Comparison of ENCODE assay signal across 18 cellular contexts in the genomic region with DNA sequence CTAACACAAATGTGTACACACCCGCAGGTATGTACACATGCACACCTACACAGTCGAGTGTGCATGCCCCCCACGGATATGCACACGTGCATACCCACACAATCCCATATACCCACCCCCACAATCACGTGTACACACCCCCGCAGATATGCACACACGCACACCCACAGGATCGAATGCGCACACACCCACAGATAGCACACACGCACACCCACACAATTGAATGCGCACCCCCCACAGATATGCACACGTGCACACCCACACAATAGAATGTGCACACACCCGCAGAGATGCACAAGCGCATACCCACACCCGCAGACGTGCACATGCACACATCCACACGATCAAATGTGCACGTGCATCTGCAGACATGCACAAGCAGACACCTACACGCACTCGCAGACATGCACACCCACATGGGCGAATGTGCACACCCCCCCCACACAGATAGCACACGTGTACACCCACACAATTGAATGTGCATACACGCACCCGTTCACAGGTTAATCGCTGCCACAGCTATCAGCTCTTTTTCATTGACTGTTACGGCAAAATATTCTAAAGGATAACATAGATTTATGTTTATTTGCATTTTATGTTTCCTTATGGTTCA. TPM values are rescaled to one million over a fixed set of nuclear protein-coding genes. Genes with fewer than 3 reads are reported as not detected.
DNase-seq lines count a peak whose midpoint lies in the region; ATAC-seq, FAIRE-seq and TF ChIP-seq lines count a peak whose summit lies in the region.
"Had no signal": no experiment of that assay in that cellular context is flagged by ENCODE, and none has a peak within 500 bp of the region (broad histone marks: within the 10 kb centered on the region; RNA-seq: fewer than 3 reads in every experiment).

No MANE protein-coding gene starts in this region.

- no peak overlapping the region for H3K56ac ChIP-seq in H1 (replicated peaks; ENCODE audit: insufficient read length, low read depth, low read length)

- no peak for FAIRE-seq in H1 (lab: Jason Lieb, UNC)
- FAIRE-seq: GM12892, GM19239 had no signal

- 97 to 98% methylated on average over 26 of the region's 26 CpGs for WGBS in heart right ventricle, 2 donors
- WGBS in H1 (ENCODE audit: extremely low coverage in 1 of 2, insufficient coverage in 1 of 2, insufficient read length in 1 of 2, insufficient replicate concordance in 2 of 2, low coverage in 1 of 2, low lambda C conversion rate in 2 of 2, missing lambda C conversion rate in 1 of 2), 2 experiments = 92% methylated on average over 26 of the region's 26 CpGs; no CpG with 5 or more reads in 1 of the 2 experiments
- no CpG with 5 or more reads among the region's 26 CpGs for WGBS in neuronal stem cell (ENCODE audit: extremely low coverage in 2 of 2, insufficient read length in 2 of 2, insufficient replicate concordance in 1 of 2), 2 donors

- H3K79me1 ChIP-seq in H1 (ENCODE audit: low read depth, low read length) = peaks cover 12% of the 10 kb centered on the region
- peaks cover 21% of the 10 kb centered on the region for H3K79me1 ChIP-seq in neuronal stem cell (ENCODE audit: low read depth, low read length)

- H4K20me1 ChIP-seq in H1 (replicated peaks in 1 of 2; ENCODE audit: control insufficient read depth in 1 of 2, insufficient read depth in 2 of 2, low read length in 2 of 2) (peaks cover 5 to 13% of the 10 kb centered on the region in 2 experiments), PC-3 (ENCODE audit: low read length) (no peaks in the 10 kb centered on the region)

- H3K4me2 ChIP-seq in H1 (ENCODE audit: insufficient read depth in 1 of 2, low read depth in 2 of 2, low read length in 2 of 2) (no peak overlapping the region), neuronal stem cell (ENCODE audit: insufficient read depth, low read length, poor library complexity, severe bottlenecking) (no peak overlapping the region), PC-3 (ENCODE audit: low read length) (no peak overlapping the region)
- H3K4me2 ChIP-seq: BLaER1 had no signal

- no peak for TF ChIP-seq EP300 in H1 (IDR thresholded peaks at IDR 0.05; ENCODE audit: borderline replicate concordance in 1 of 2, low read depth in 2 of 2, low read length in 2 of 2)

- intact Hi-C loops in Right ventricle myocardium superior (cut with DNase I) (no loop called here), heart right ventricle (cut with DNase I) (no loop called here), PC-3 (cut with micrococcal nuclease) (no loop called here)

- no peaks in the 10 kb centered on the region for H3K23me2 ChIP-seq in H1 (ENCODE audit: low read depth, low read length)

- no peaks in the 10 kb centered on the region for H3K9me2 ChIP-seq in PC-3 (replicated peaks; ENCODE audit: low read length)

- H3K27ac ChIP-seq in heart right ventricle (no peak overlapping the region), H1 (ENCODE audit: low read depth, low read length) (no peak overlapping the region), neuronal stem cell (replicated peaks; ENCODE audit: low read length) (no peak overlapping the region), PC-3 (ENCODE audit: low read length) (no peak overlapping the region), WERI-Rb-1 (no peak overlapping the region)
- H3K27ac ChIP-seq: BLaER1 had no signal

- H4K8ac ChIP-seq in H1 (ENCODE audit: extremely low read depth, insufficient read depth, low read length) (no peak overlapping the region), neuronal stem cell (ENCODE audit: low read depth, low read length) (no peak overlapping the region)

- H3K79me2 ChIP-seq in H1 (ENCODE audit: control insufficient read depth in 1 of 2, insufficient read depth in 2 of 2, low read length in 2 of 2) (peaks cover 0 to 15% of the 10 kb centered on the region in 2 experiments; a peak in 1 of 4 replicates), PC-3 (ENCODE audit: low read length) (no peaks in the 10 kb centered on the region)

- peak overlapping the region; percentile 60; the same call in 1 of the 2 replicates for H2BK5ac ChIP-seq in H1 (ENCODE audit: low read depth, low read length)
- H2BK5ac ChIP-seq in neuronal stem cell (ENCODE audit: low read length) = no peak overlapping the region

- no peak overlapping the region for H2BK120ac ChIP-seq in H1 (replicated peaks; ENCODE audit: low read depth, low read length)
- H2BK120ac ChIP-seq in neuronal stem cell (ENCODE audit: low read depth, low read length) = no peak overlapping the region

- H3K27me3 ChIP-seq in heart right ventricle (no peaks in the 10 kb centered on the region), H1 (replicated peaks in 1 of 4; ENCODE audit: control insufficient read depth in 3 of 4, extremely low read depth in 1 of 4, insufficient read depth in 3 of 4, low read length in 3 of 4) (no peaks in the 10 kb centered on the region), neuronal stem cell (ENCODE audit: control insufficient read depth in 3 of 3, insufficient read depth in 3 of 3, low read depth in 1 of 3, low read length in 3 of 3) (no peaks in the 10 kb centered on the region), PC-3 (ENCODE audit: low read length) (no peaks in the 10 kb centered on the region), WERI-Rb-1 (ENCODE audit: insufficient read depth, low read depth, severe bottlenecking) (no peaks in the 10 kb centered on the region)
- H3K27me3 ChIP-seq: BLaER1 had no signal

- no peaks in the 10 kb centered on the region for H3K9me3 ChIP-seq in heart right ventricle
- no peaks in the 10 kb centered on the region for H3K9me3 ChIP-seq in H1 (ENCODE audit: insufficient read depth in 2 of 2, low read depth in 1 of 2, low read length in 1 of 2)
- H3K9me3 ChIP-seq in neuronal stem cell (replicated peaks in 1 of 2; ENCODE audit: control insufficient read depth in 2 of 2, insufficient read depth in 1 of 2, low read depth in 1 of 2, low read length in 2 of 2) = peaks cover 0 to 15% of the 10 kb centered on the region in 2 donors
- no peaks in the 10 kb centered on the region for H3K9me3 ChIP-seq in PC-3 (ENCODE audit: low read length)
- H3K9me3 ChIP-seq in WERI-Rb-1 (ENCODE audit: severe bottlenecking) = no peaks in the 10 kb centered on the region
- H3K9me3 ChIP-seq: BLaER1, Caco-2 had no signal

- H2BK12ac ChIP-seq in H1 (ENCODE audit: low read depth, low read length) (no peak overlapping the region), neuronal stem cell (ENCODE audit: low read length) (no peak overlapping the region)

- H3K4ac ChIP-seq in H1 (replicated peaks; ENCODE audit: insufficient read length, low read depth, low read length) (no peak overlapping the region), neuronal stem cell (ENCODE audit: low read length) (no peak overlapping the region)

- H3K18ac ChIP-seq in H1 (ENCODE audit: extremely low read depth, low read length) = no peak overlapping the region
- H3K18ac ChIP-seq in neuronal stem cell (ENCODE audit: low read length) = peak overlapping the region; percentile 67

- no TSS peak for BruUV-seq in PC-3 (replicated peaks; lab: Mats Ljungman, UMichigan)

- H3K23ac ChIP-seq in H1 (ENCODE audit: insufficient read length) (no peak overlapping the region), neuronal stem cell (ENCODE audit: low read depth, low read length, poor library complexity) (peak overlapping the region; percentile 58)

- H2AK5ac ChIP-seq in H1 (ENCODE audit: low read depth, low read length) (no peak overlapping the region), neuronal stem cell (ENCODE audit: low read depth, low read length) (no peak overlapping the region)

- H4K5ac ChIP-seq in H1 (ENCODE audit: insufficient read length, low read depth, low read length) = no peak overlapping the region

- TF ChIP-seq POLR2A in H1 (IDR thresholded peaks at IDR 0.05; ENCODE audit: control extremely low read depth in 1 of 2, low read depth in 2 of 2, low read length in 2 of 2) = no peak

- no peak overlapping the region for H3K14ac ChIP-seq in H1 (ENCODE audit: insufficient read length)
- H3K14ac ChIP-seq in neuronal stem cell (ENCODE audit: low read length) = peak overlapping the region; percentile 60

- TF ChIP-seq CTCF in heart right ventricle (IDR thresholded peaks at IDR 0.05) = no peak
- TF ChIP-seq CTCF in H1 (IDR thresholded peaks at IDR 0.05; ENCODE audit: control extremely low read depth in 1 of 3, insufficient read depth in 1 of 3, low read depth in 1 of 3, low read length in 3 of 3) = no peak
- no peak for TF ChIP-seq CTCF in PC-3 (conservative IDR thresholded peaks at IDR 0.05; ENCODE audit: low read depth, low read length)
- no peak for TF ChIP-seq CTCF in WERI-Rb-1 (IDR thresholded peaks at IDR 0.05; ENCODE audit: low read depth, low read length)

- DNase-seq in Right ventricle myocardium superior (peak; percentile 10), heart right ventricle (no peak), H1 (ENCODE audit: low read depth in 1 of 2, low spot score in 2 of 2) (no peak), neuronal stem cell (ENCODE audit: low spot score) (no peak), PC-3 (no peak), WERI-Rb-1 (no peak)
- DNase-seq: 8988T; AML-193; Caco-2; CD8-positive, alpha-beta memory T cell; DND-41; GDM1; HCEC 1CT had no signal

- H3K4me3 ChIP-seq in heart right ventricle (no peak overlapping the region), H1 (ENCODE audit: extremely low read depth in 1 of 4, insufficient read depth in 2 of 4, low read depth in 3 of 4, low read length in 4 of 4) (no peak overlapping the region), neuronal stem cell (ENCODE audit: low read length in 2 of 2) (peak overlapping the region in 1 of 2 donors; percentile 31), PC-3 (ENCODE audit: low read length) (no peak overlapping the region), WERI-Rb-1 (ENCODE audit: low read depth, low read length) (no peak overlapping the region)
- H3K4me3 ChIP-seq: BLaER1 had no signal

- no peak overlapping the region for H2BK20ac ChIP-seq in H1 (ENCODE audit: low read length)

- POLR2A ChIA-PET in H1 (lab: Charles Lee; ENCODE audit: partially characterized antibody) (interaction anchor here (1.2 kb wide), 1 partner anchor 24 kb away, joined by 3 read pairs; no protein-coding TSS in a partner anchor), PC-3 (lab: Charles Lee; ENCODE audit: unreplicated experiment) (no interaction called here)

- peaks cover 0 to 20% (median 11%) of the 10 kb centered on the region in 9 donors for H3K4me1 ChIP-seq in heart right ventricle
- H3K4me1 ChIP-seq in H1 (replicated peaks in 1 of 4; ENCODE audit: control insufficient read depth in 3 of 4, insufficient read depth in 4 of 4, low read length in 3 of 4) = no peaks in the 10 kb centered on the region; a peak in 1 of 7 replicates
- peaks cover 0 to 4% of the 10 kb centered on the region in 2 donors for H3K4me1 ChIP-seq in neuronal stem cell (ENCODE audit: control insufficient read depth in 2 of 2, insufficient read depth in 1 of 2, low read depth in 1 of 2, low read length in 2 of 2)
- no peaks in the 10 kb centered on the region for H3K4me1 ChIP-seq in PC-3 (ENCODE audit: insufficient read depth, low read length)
- H3K4me1 ChIP-seq: Caco-2 had no signal

- H4K91ac ChIP-seq in H1 (replicated peaks; ENCODE audit: insufficient read length, low read length) (peak overlapping the region; percentile 56), neuronal stem cell (ENCODE audit: low read depth, low read length, poor library complexity) (no peak overlapping the region)

- ATAC-seq in Right ventricle myocardium superior (ENCODE audit: poor library complexity) (no peak), heart right ventricle (no peak), PC-3 (no peak), GM21515 (IDR thresholded peaks at IDR 0.05; ENCODE audit: unreplicated experiment) (no peak)

- H3K9ac ChIP-seq in H1 (replicated peaks in 1 of 4; ENCODE audit: extremely low read depth in 1 of 4, low read depth in 3 of 4, low read length in 3 of 4) = no peak overlapping the region; a peak in 1 of 7 replicates
- peak overlapping the region; percentile 63 for H3K9ac ChIP-seq in neuronal stem cell (ENCODE audit: low read depth, low read length, poor library complexity)
- H3K9ac ChIP-seq in PC-3 (ENCODE audit: low read length) = no peak overlapping the region
- H3K9ac ChIP-seq: BLaER1 had no signal

- H2BK15ac ChIP-seq in H1 (ENCODE audit: low read length) = no peak overlapping the region
- no peak overlapping the region for H2BK15ac ChIP-seq in neuronal stem cell (ENCODE audit: low read length)

- CTCF ChIA-PET in H1 (lab: Charles Lee; ENCODE audit: partially characterized antibody) (interaction anchor here (1.3 to 3.6 kb wide), 6 partner anchors 7 to 53 kb away, joined by 3 to 12 read pairs (median 3); no protein-coding TSS in a partner anchor), PC-3 (lab: Charles Lee) (no interaction called here)

- no peaks in the 10 kb centered on the region for H3F3A ChIP-seq in PC-3 (ENCODE audit: low read length, unreplicated experiment)

- no peak for TF ChIP-seq RAD21 in H1 (IDR thresholded peaks at IDR 0.05 in 1 of 2, conservative IDR thresholded peaks at IDR 0.05 in 1 of 2; ENCODE audit: low read depth in 2 of 2, low read length in 2 of 2)

- no peak overlapping the region for H2AFZ ChIP-seq in H1 (ENCODE audit: low read length)
- H2AFZ ChIP-seq in neuronal stem cell (ENCODE audit: low read length) = no peak overlapping the region
- no peak overlapping the region for H2AFZ ChIP-seq in PC-3 (ENCODE audit: low read length)

- H3K36me3 ChIP-seq in heart right ventricle = peaks cover 0 to 33% (median 0%) of the 10 kb centered on the region in 9 donors
- H3K36me3 ChIP-seq in H1 (ENCODE audit: control insufficient read depth in 2 of 4, insufficient read depth in 4 of 4, low read length in 3 of 4) = peaks cover 2 to 26% (median 18%) of the 10 kb centered on the region in 4 experiments; a peak in 5 of 8 replicates
- peaks cover 29 to 69% of the 10 kb centered on the region in 2 donors for H3K36me3 ChIP-seq in neuronal stem cell (replicated peaks in 1 of 2; ENCODE audit: control insufficient read depth in 2 of 2, insufficient read depth in 2 of 2, low read length in 2 of 2)
- peaks cover 15% of the 10 kb centered on the region for H3K36me3 ChIP-seq in PC-3 (ENCODE audit: low read depth, low read length)
- peaks cover 51% of the 10 kb centered on the region for H3K36me3 ChIP-seq in WERI-Rb-1

RNA-seq across cellular contexts. Expression of a gene that starts 10.8 kb away (rescaled TPM):
- total RNA-seq in Right ventricle myocardium superior = 0.13 TPM
- total RNA-seq in heart right ventricle = under 1 TPM in 3 of 10 donors, not detected in 7; 0.11 to 0.20 (median 0.15) TPM
- under 1 TPM; 0.14 to 0.15 TPM for polyA plus RNA-seq in heart right ventricle
- total RNA-seq in H1 (2021; fragmentation: NEBNext Ultra II Directional; extraction: Animal tissue kit (Norgen Biotek cat#: 25700)) = not detected in 2 replicates
- 0.02 TPM in 1 of 2 replicates, not detected in the other for polyA plus RNA-seq in H1 (2011; rRNA removed)
- not detected for polyA plus RNA-seq in H1 (2011; cell fraction: cytosol; rRNA removed)
- not detected for polyA plus RNA-seq in H1 (2011; cell fraction: nucleus; rRNA removed)
- polyA plus RNA-seq in H1 (2012, experiment 1 of 2) = 0.12 to 0.14 TPM in 2 of 4 replicates, not detected in the others
- polyA plus RNA-seq in H1 (2012, experiment 2 of 2) = 0.04 TPM
- polyA plus RNA-seq in H1 (2013, experiment 1 of 2) = 0.02 TPM
- 0.02 TPM for polyA plus RNA-seq in H1 (2013, experiment 2 of 2)
- polyA minus RNA-seq in H1 (2011; rRNA and poly(A)+ RNA removed) = not detected in 2 replicates
- not detected for polyA minus RNA-seq in H1 (2011; cell fraction: cytosol; rRNA and poly(A)+ RNA removed)
- not detected for polyA minus RNA-seq in H1 (2011; cell fraction: nucleus; rRNA and poly(A)+ RNA removed)
- 0.01 TPM for polyA plus RNA-seq in neuronal stem cell (2013, experiment 1 of 2)
- 0.01 TPM for polyA plus RNA-seq in neuronal stem cell (2013, experiment 2 of 2)
- total RNA-seq in PC-3 (2014; rRNA removed) = not detected in 2 replicates
- total RNA-seq: CD8-positive, alpha-beta memory T cell; H4 had no signal
- polyA plus RNA-seq: CD8-positive, alpha-beta memory T cell had no signal
